In the genomic region with DNA sequence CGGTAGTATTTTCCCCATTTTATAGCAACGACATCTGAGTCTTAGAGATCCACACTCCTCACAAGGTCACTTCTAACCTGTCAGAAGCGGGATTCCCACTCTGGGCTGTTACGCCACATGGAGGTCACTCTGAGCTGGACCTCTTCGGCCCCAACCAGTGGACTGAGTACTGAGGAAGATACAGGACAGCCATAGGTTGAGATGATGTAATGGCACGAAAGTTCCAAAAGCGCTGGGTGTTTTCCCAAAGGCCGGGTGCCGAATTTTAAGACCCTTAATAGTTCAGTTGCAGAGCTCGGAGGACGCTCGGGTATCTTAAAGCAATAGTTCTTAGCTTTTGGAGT, we compare ENCODE assay signal across 9 cellular contexts. TPM values are rescaled to one million over a fixed set of nuclear protein-coding genes. Genes with fewer than 3 reads are reported as not detected.
DNase-seq lines count a peak whose midpoint lies in the region; ATAC-seq and TF ChIP-seq lines count a peak whose summit lies in the region.
"Had no signal": no experiment of that assay in that cellular context is flagged by ENCODE, and none has a peak within 500 bp of the region (broad histone marks: within the 10 kb centered on the region; RNA-seq: fewer than 3 reads in every experiment).

No MANE protein-coding gene starts in this region.

- H3K4me1 ChIP-seq in CD8-positive, alpha-beta memory T cell (ENCODE audit: insufficient read depth, low read length), result peaks cover 18% of the 10 kb centered on the region
- peaks cover 41% of the 10 kb centered on the region for H3K4me1 ChIP-seq in left ventricle myocardium inferior

- no peaks in the 10 kb centered on the region for H3K9me3 Mint-ChIP-seq in CD8-positive, alpha-beta memory T cell
- H3K9me3 Mint-ChIP-seq in activated naive CD4-positive, alpha-beta T cell treated with anti-CD3 and anti-CD28 coated beads, Interleukin-2, amount 50 U/mL, for 72 hours, result no peaks in the 10 kb centered on the region

- peaks cover 5 to 43% (median 8%) of the 10 kb centered on the region in 3 donors for H3K36me3 Mint-ChIP-seq in CD8-positive, alpha-beta memory T cell
- peaks cover 16 to 26% of the 10 kb centered on the region in 2 donors for H3K36me3 Mint-ChIP-seq in activated naive CD4-positive, alpha-beta T cell treated with anti-CD3 and anti-CD28 coated beads, Interleukin-2, amount 50 U/mL, for 72 hours

- peak in 1 of 5 donors; percentile 45 for DNase-seq in CD8-positive, alpha-beta memory T cell
- peak in 1 of 2 donors; percentile 57 for DNase-seq in activated naive CD4-positive, alpha-beta T cell treated with anti-CD3 and anti-CD28 coated beads, Interleukin-2, amount 50 U/mL, for 72 hours (ENCODE audit: low spot score in 2 of 2)
- no peak for DNase-seq in left ventricle myocardium inferior
- DNase-seq in skeletal muscle cell (ENCODE audit: low read depth), result no peak
- no peak for DNase-seq in NCI-H2029 (lab: John Stamatoyannopoulos, UW)
- no peak for DNase-seq in activated CD4-positive, CD25-positive, alpha-beta regulatory T cell (lab: John Stamatoyannopoulos, UW)
- DNase-seq in OCI-M2 (lab: John Stamatoyannopoulos, UW; ENCODE audit: unreplicated experiment), result no peak

- H3K27ac Mint-ChIP-seq in CD8-positive, alpha-beta memory T cell, result peak overlapping the region; percentile 97 to 100 (median 99)
- H3K27ac Mint-ChIP-seq in activated naive CD4-positive, alpha-beta T cell treated with anti-CD3 and anti-CD28 coated beads, Interleukin-2, amount 50 U/mL, for 72 hours, result peak overlapping the region; percentile 95 to 98

- H3K4me3 Mint-ChIP-seq in CD8-positive, alpha-beta memory T cell, result peak overlapping the region; percentile 87 to 98 (median 95)

- peaks cover 27 to 44% (median 32%) of the 10 kb centered on the region in 3 donors for H3K4me1 Mint-ChIP-seq in CD8-positive, alpha-beta memory T cell

- H3K4me3 ChIP-seq in CD8-positive, alpha-beta memory T cell (ENCODE audit: low read length), result peak overlapping the region; percentile 96
- H3K4me3 ChIP-seq in left ventricle myocardium inferior, result peak overlapping the region; percentile 100
- peak overlapping the region; percentile 98 for H3K4me3 ChIP-seq in skeletal muscle cell (ENCODE audit: low read depth, low read length)

- intact Hi-C loops in left ventricle myocardium inferior (cut with micrococcal nuclease), result no loop called here

- POLR2A ChIA-PET in CD8-positive, alpha-beta memory T cell (lab: Charles Lee), result interaction anchor here (1.1 kb wide), 1 partner anchor 189 kb away, joined by 3 read pairs; no protein-coding TSS in a partner anchor

- no peaks in the 10 kb centered on the region for H3K9me3 ChIP-seq in CD8-positive, alpha-beta memory T cell (ENCODE audit: low read length)
- H3K9me3 ChIP-seq in left ventricle myocardium inferior (replicated peaks), result no peaks in the 10 kb centered on the region

- no peak for TF ChIP-seq CTCF in left ventricle myocardium inferior (IDR thresholded peaks at IDR 0.05; ENCODE audit: borderline replicate concordance)

- peaks cover 25% of the 10 kb centered on the region for H3K36me3 ChIP-seq in CD8-positive, alpha-beta memory T cell (ENCODE audit: insufficient read depth, low read length)
- H3K36me3 ChIP-seq in left ventricle myocardium inferior, result peaks cover 40% of the 10 kb centered on the region

- peak overlapping the region; percentile 99 for H3K27ac ChIP-seq in CD8-positive, alpha-beta memory T cell (ENCODE audit: low read depth, low read length)
- peak overlapping the region; percentile 98 for H3K27ac ChIP-seq in left ventricle myocardium inferior (replicated peaks)

- CTCF ChIA-PET in CD8-positive, alpha-beta memory T cell (lab: Charles Lee), result interaction anchor here (2.5 to 4.7 kb wide), 3 partner anchors 9 to 66 kb away, joined by 8 to 34 read pairs (median 24); no protein-coding TSS in a partner anchor

- peaks cover 0 to 3% of the 10 kb centered on the region in 2 donors for H3K27me3 Mint-ChIP-seq in CD8-positive, alpha-beta memory T cell

- ATAC-seq in HG03378 (IDR thresholded peaks at IDR 0.05; ENCODE audit: unreplicated experiment), result peak; percentile 3
- ATAC-seq in activated naive CD4-positive, alpha-beta T cell treated with anti-CD3 and anti-CD28 coated beads, Interleukin-2, amount 50 U/mL, for 72 hours, result peak in 1 of 2 donors; percentile 5

- no peaks in the 10 kb centered on the region for H3K27me3 ChIP-seq in CD8-positive, alpha-beta memory T cell (ENCODE audit: insufficient read depth, low read length, poor library complexity, severe bottlenecking)
- no peaks in the 10 kb centered on the region for H3K27me3 ChIP-seq in left ventricle myocardium inferior (ENCODE audit: low read depth)

RNA-seq across cellular contexts. Expression of a gene that starts 0.7 kb away (rescaled TPM):
- total RNA-seq in CD8-positive, alpha-beta memory T cell, result 100 to 1,000 TPM; 218 TPM
- 294 TPM for polyA plus RNA-seq in CD8-positive, alpha-beta memory T cell
- total RNA-seq in activated naive CD4-positive, alpha-beta T cell treated with anti-CD3 and anti-CD28 coated beads, Interleukin-2, amount 50 U/mL, for 72 hours, result 100 to 1,000 TPM; 169 to 227 TPM
- total RNA-seq in left ventricle myocardium inferior, result 468 TPM

RNA-seq across cellular contexts. Expression of a gene that starts 33.6 kb away (rescaled TPM):
- not detected for total RNA-seq in CD8-positive, alpha-beta memory T cell
- not detected for polyA plus RNA-seq in CD8-positive, alpha-beta memory T cell
- not detected for total RNA-seq in activated naive CD4-positive, alpha-beta T cell treated with anti-CD3 and anti-CD28 coated beads, Interleukin-2, amount 50 U/mL, for 72 hours
- not detected for total RNA-seq in left ventricle myocardium inferior
- total RNA-seq: T-helper 1 cell treated with Interleukin-12 subunit alpha and Interleukin-12 subunit beta and Interleukin-4 antibody, amounts not matched to agents 30 ng/mL and 1 ng/mL, for 36 hours had no signal

RNA-seq across cellular contexts. Expression of a gene that starts 54.3 kb away (rescaled TPM):
- 1 to 10 TPM; 1.4 to 1.7 TPM for total RNA-seq in CD8-positive, alpha-beta memory T cell
- 1.4 TPM for polyA plus RNA-seq in CD8-positive, alpha-beta memory T cell
- 1 to 10 TPM in 1 of 2 donors, under 1 TPM in 1; 0.64 to 1.1 TPM for total RNA-seq in activated naive CD4-positive, alpha-beta T cell treated with anti-CD3 and anti-CD28 coated beads, Interleukin-2, amount 50 U/mL, for 72 hours
- 0.41 TPM for total RNA-seq in left ventricle myocardium inferior
